8 cellular contexts compared by ENCODE assay signal in the genomic region with DNA sequence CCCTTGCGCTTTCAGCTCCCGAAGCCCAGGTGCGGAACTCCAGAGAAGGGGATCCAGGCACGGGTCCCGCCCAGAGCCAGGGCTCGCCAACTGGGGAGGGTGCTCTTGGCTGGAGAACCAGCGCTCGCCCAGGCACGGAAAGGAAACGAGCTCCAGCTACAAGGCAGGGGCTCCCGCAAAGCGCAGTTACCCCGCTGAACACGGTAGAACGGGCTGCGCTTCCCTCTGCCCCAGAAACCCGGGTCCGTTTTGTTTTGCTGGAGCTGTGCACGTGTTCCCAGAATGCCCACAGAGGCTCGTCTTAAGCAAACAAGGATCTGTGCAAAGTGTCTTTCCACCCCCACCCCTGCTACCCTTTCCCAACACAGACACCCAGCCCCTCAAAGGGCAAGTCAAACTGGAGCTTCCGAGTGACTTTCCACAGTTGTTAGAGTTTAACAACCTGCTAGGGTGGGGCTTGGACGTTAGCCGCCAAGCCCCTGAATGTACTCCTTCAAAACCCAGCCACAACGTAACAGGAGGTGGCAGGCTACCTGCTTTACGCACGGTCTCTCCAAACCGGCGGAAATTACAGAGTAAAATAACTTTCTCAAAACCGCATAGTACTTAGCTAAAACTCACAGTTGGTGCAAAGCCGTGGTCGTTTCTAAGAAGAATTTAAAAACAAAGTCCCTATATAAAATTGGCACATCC. TPM values are rescaled to one million over a fixed set of nuclear protein-coding genes. Genes with fewer than 3 reads are reported as not detected.
DNase-seq lines count a peak whose midpoint lies in the region; ATAC-seq lines count a peak whose summit lies in the region.

No MANE protein-coding gene starts in this region.

- H3K4me3 ChIP-seq in duodenal mucosa (ENCODE audit: low read depth in 1 of 2, low read length in 2 of 2) = peak overlapping the region; percentile 82 to 92

- peak overlapping the region; percentile 95 for H3K27ac ChIP-seq in duodenal mucosa (ENCODE audit: low read depth, low read length)

- H3K9ac ChIP-seq in duodenal mucosa (ENCODE audit: low read depth in 1 of 2, low read length in 2 of 2) = peak overlapping the region; percentile 85 to 96

- peaks cover 0 to 2% of the 10 kb centered on the region in 2 donors for H3K36me3 ChIP-seq in duodenal mucosa (ENCODE audit: control insufficient read depth in 1 of 2, insufficient read depth in 2 of 2, low read length in 2 of 2)

- no peaks in the 10 kb centered on the region for H3K27me3 ChIP-seq in duodenal mucosa (ENCODE audit: control insufficient read depth in 1 of 2, insufficient read depth in 2 of 2, low read length in 2 of 2)

- H3K9me3 ChIP-seq in duodenal mucosa (ENCODE audit: control insufficient read depth in 1 of 2, low read length in 2 of 2) = no peaks in the 10 kb centered on the region

- ATAC-seq in HG02610 (IDR thresholded peaks at IDR 0.05; ENCODE audit: unreplicated experiment) = no peak

- peak; percentile 34 for DNase-seq in NK-92 treated with Interleukin-12 subunit alpha and Interleukin-12 subunit beta, amount 100 ng/mL, for 24 hours (lab: John Stamatoyannopoulos, UW)
- DNase-seq in NK-92 (lab: John Stamatoyannopoulos, UW; ENCODE audit: unreplicated experiment) (no peak), NCI-H1105 treated with DMSO at 0.1 percent for 48 hours (lab: John Stamatoyannopoulos, UW) (peak; percentile 44), lung microvascular endothelial cell (ENCODE audit: low read depth in 2 of 2) (peak; percentile 38 to 51)
- DNase-seq in activated CD4-positive, alpha-beta T cell treated with anti-CD3 and anti-CD28 coated beads, Interleukin-2, amount 50 U/mL, for 48 hours = peak; percentile 46 to 56
- DNase-seq in stimulated activated CD8-positive, alpha-beta memory T cell treated with anti-CD3 and anti-CD28 coated beads, Interleukin-12 subunit alpha, Interleukin-12 subunit beta, amount 100 ng/mL, for 4 hours (ENCODE audit: low read depth) = peak; percentile 28

- peaks cover 13 to 17% of the 10 kb centered on the region in 2 donors for H3K4me1 ChIP-seq in duodenal mucosa (ENCODE audit: control insufficient read depth in 1 of 2, insufficient read depth in 2 of 2, low read length in 2 of 2)

RNA-seq across cellular contexts. Expression of a gene that starts 0.8 kb away (rescaled TPM):
- 1.7 and 2.8 TPM in 2 replicates for total RNA-seq in lung microvascular endothelial cell
